In genomic region chr14:51094901-51095853, GRCh38 we compare ENCODE assay signal across 8 cellular contexts. TPM values are rescaled to one million over a fixed set of nuclear protein-coding genes. Genes with fewer than 3 reads are reported as not detected.
DNase-seq lines count a peak whose midpoint lies in the region; ATAC-seq and TF ChIP-seq lines count a peak whose summit lies in the region.

Gene TRIM9 (minus strand): TSS chr14:51095105. CDS start chr14:51094939, 166 bp downstream.

- ATAC-seq in GM18499 (IDR thresholded peaks at IDR 0.05; ENCODE audit: insufficient read depth, unreplicated experiment), result peak; percentile 93
- ATAC-seq in HG02938 (IDR thresholded peaks at IDR 0.05; ENCODE audit: unreplicated experiment), result peak; percentile 99
- ATAC-seq in upper lobe of right lung, result peak; percentile 99

- TF ChIP-seq CTCF in right atrium auricular region (IDR thresholded peaks at IDR 0.05), result no peak
- TF ChIP-seq CTCF in progenitor cell of endocrine pancreas (IDR thresholded peaks at IDR 0.05; ENCODE audit: unreplicated experiment), result no peak
- no peak for TF ChIP-seq CTCF in upper lobe of right lung (IDR thresholded peaks at IDR 0.05)

- H3K36me3 Mint-ChIP-seq in progenitor cell of endocrine pancreas (ENCODE audit: insufficient read depth), result no peaks in the 10 kb centered on the region

- peak within 1 kb of the TSS; percentile 81 for H3K27ac Mint-ChIP-seq in progenitor cell of endocrine pancreas

- no peaks in the 10 kb centered on the region for H3K9me3 Mint-ChIP-seq in progenitor cell of endocrine pancreas (ENCODE audit: low read depth)

- H3K9me3 ChIP-seq in right atrium auricular region, result no peaks in the 10 kb centered on the region
- H3K9me3 ChIP-seq in upper lobe of right lung, result no peaks in the 10 kb centered on the region

- H3K4me1 Mint-ChIP-seq in progenitor cell of endocrine pancreas (ENCODE audit: low read depth), result peaks cover 8% of the 10 kb centered on the region

- intact Hi-C loops in upper lobe of right lung (cut with DNase I), result no loop called here

- peak within 1 kb of the TSS; percentile 83 for H3K4me3 Mint-ChIP-seq in progenitor cell of endocrine pancreas (ENCODE audit: low read depth)

- H3K4me3 ChIP-seq in right atrium auricular region (peak within 1 kb of the TSS; percentile 46 to 65), upper lobe of right lung (peak within 1 kb of the TSS; percentile 71)

- H3K36me3 ChIP-seq in right atrium auricular region, result no peaks in the 10 kb centered on the region
- H3K36me3 ChIP-seq in upper lobe of right lung, result no peaks in the 10 kb centered on the region

- peaks cover 69% of the 10 kb centered on the region for H3K27me3 Mint-ChIP-seq in progenitor cell of endocrine pancreas

- peak within 1 kb of the TSS; percentile 37 to 66 for H3K27ac ChIP-seq in right atrium auricular region
- no peak within 1 kb of the TSS for H3K27ac ChIP-seq in upper lobe of right lung

- H3K27me3 ChIP-seq in right atrium auricular region, result peaks cover 0 to 12% of the 10 kb centered on the region in 2 donors
- H3K27me3 ChIP-seq in upper lobe of right lung, result peaks cover 44% of the 10 kb centered on the region

- DNase-seq in NCI-H1694 (lab: John Stamatoyannopoulos, UW) (peak; percentile 99), T-helper 2 cell (peak; percentile 56 to 94 (median 80)), anterior cingulate cortex (lab: John Stamatoyannopoulos, UW) (peak; percentile 76 to 99 (median 97)), right atrium auricular region (ENCODE audit: low spot score) (peak; percentile 85), progenitor cell of endocrine pancreas (ENCODE audit: low spot score, unreplicated experiment) (peak; percentile 98), upper lobe of right lung (peak; percentile 95)

- H3K4me1 ChIP-seq in right atrium auricular region (peaks cover 0 to 29% of the 10 kb centered on the region in 2 donors), upper lobe of right lung (peaks cover 13% of the 10 kb centered on the region)

RNA-seq across cellular contexts. Expression of gene TRIM9, which starts in this region (rescaled TPM):
- total RNA-seq in right atrium auricular region (1 to 10 TPM in 1 of 2 donors, under 1 TPM in 1; 0.44 to 1.3 TPM), progenitor cell of endocrine pancreas (1.7 and 2.6 TPM in 2 replicates), upper lobe of right lung (0.32 TPM)

Comparison
In these comparisons a context has a peak if more than half of its experiments do, and no peak if none do; other contexts are left out.
1. Peak in DNase-seq, ATAC-seq and H3K4me3 ChIP-seq in upper lobe of right lung; RNA of the gene not detected or under 1 TPM.